Comparison of ENCODE assay signal across 18 cellular contexts in genomic region chr6:2381872-2382661, GRCh38.
"Had no signal": no experiment of that assay in that cellular context is flagged by ENCODE, and none has a peak within 500 bp of the region (broad histone marks: within the 10 kb centered on the region; RNA-seq: fewer than 3 reads in every experiment).

No MANE protein-coding gene starts in this region.

- H3K4me1 Mint-ChIP-seq: activated naive CD4-positive, alpha-beta T cell treated with anti-CD3 and anti-CD28 coated beads, Interleukin-2, amount 10 ng/mL, durations not matched to agents 7 days and 5 days had no signal

- H3K36me3 Mint-ChIP-seq: activated naive CD4-positive, alpha-beta T cell treated with anti-CD3 and anti-CD28 coated beads, Interleukin-2, amount 10 ng/mL, durations not matched to agents 7 days and 5 days had no signal

- H3K4me1 ChIP-seq: adrenal gland, spleen, suprapubic skin had no signal

- H3K9me3 Mint-ChIP-seq: activated CD4-positive, alpha-beta T cell treated with anti-CD3 and anti-CD28 coated beads, Interleukin-2, amount 10 ng/mL, durations not matched to agents 24 days and 14 days; activated naive CD4-positive, alpha-beta T cell treated with anti-CD3 and anti-CD28 coated beads, Interleukin-2, amount 10 ng/mL, durations not matched to agents 7 days and 5 days; T-helper 1 cell treated with Interleukin-12 subunit alpha and Interleukin-12 subunit beta and Interleukin-4 antibody, amounts not matched to agents 30 μg/mL and 1 μg/mL, for 36 hours had no signal

- H3K9me3 ChIP-seq: adrenal gland, spleen, suprapubic skin had no signal

- H3K4me3 ChIP-seq: adrenal gland, spleen, suprapubic skin had no signal

- H3K27ac Mint-ChIP-seq: activated B cell treated with CpG ODN at 0.5 μM for 24 hours; activated CD4-positive, alpha-beta T cell treated with anti-CD3 and anti-CD28 coated beads, Interleukin-2, amount 10 ng/mL, durations not matched to agents 24 days and 14 days; activated naive CD4-positive, alpha-beta T cell treated with anti-CD3 and anti-CD28 coated beads, Interleukin-2, amount 10 ng/mL, durations not matched to agents 7 days and 5 days; activated T-helper 2 cell treated with anti-CD3 and anti-CD28 coated beads, Interferon-gamma antibody, Interleukin-2, Interleukin-4, amounts not matched to agents 10 μg/mL and 5 μg/mL and 100 μg/mL, durations not matched to agents 14 hours and 24 hours and 36 hours; brain; T-helper 1 cell treated with Interleukin-12 subunit alpha and Interleukin-12 subunit beta and Interleukin-4 antibody, amounts not matched to agents 30 μg/mL and 1 μg/mL, for 36 hours had no signal

- ATAC-seq: left lobe of liver had no signal

- H3K27ac ChIP-seq: adrenal gland, spleen, suprapubic skin had no signal

- H3K4me3 Mint-ChIP-seq: activated B cell treated with CpG ODN at 0.5 μM for 24 hours; activated CD4-positive, alpha-beta T cell treated with anti-CD3 and anti-CD28 coated beads, Interleukin-2, amount 10 ng/mL, durations not matched to agents 24 days and 14 days; activated naive CD4-positive, alpha-beta T cell treated with anti-CD3 and anti-CD28 coated beads, Interleukin-2, amount 10 ng/mL, durations not matched to agents 7 days and 5 days; brain; T-helper 1 cell treated with Interleukin-12 subunit alpha and Interleukin-12 subunit beta and Interleukin-4 antibody, amounts not matched to agents 30 μg/mL and 1 μg/mL, for 36 hours had no signal

- DNase-seq: activated B cell treated with CpG ODN at 0.5 μM for 24 hours; activated CD4-positive, alpha-beta T cell treated with anti-CD3 and anti-CD28 coated beads, Interleukin-2, amount 10 ng/mL, durations not matched to agents 24 days and 14 days; activated naive CD4-positive, alpha-beta T cell treated with anti-CD3 and anti-CD28 coated beads, Interleukin-2, amount 10 ng/mL, durations not matched to agents 7 days and 5 days; adrenal gland; cerebellar nuclear complex; dermis blood vessel endothelial cell; erythroblast; glutamatergic neuron; mesendoderm; retina; spleen; stimulated activated CD4-positive, alpha-beta T cell treated with anti-CD3 and anti-CD28 coated beads, Interleukin-1b, Interleukin-23, amount 100 ng/mL, for 48 hours; stimulated activated naive CD4-positive, alpha-beta T cell treated with Interleukin-2 at 50 U/mL for 16 hours had no signal

- H3K27me3 Mint-ChIP-seq: activated B cell treated with CpG ODN at 0.5 μM for 24 hours; activated CD4-positive, alpha-beta T cell treated with anti-CD3 and anti-CD28 coated beads, Interleukin-2, amount 10 ng/mL, durations not matched to agents 24 days and 14 days; activated naive CD4-positive, alpha-beta T cell treated with anti-CD3 and anti-CD28 coated beads, Interleukin-2, amount 10 ng/mL, durations not matched to agents 7 days and 5 days; brain had no signal

- H3K27me3 ChIP-seq: adrenal gland, spleen, suprapubic skin had no signal

- H3K36me3 ChIP-seq: adrenal gland, spleen, suprapubic skin had no signal
